ENCODE assay signal across 1 cellular context in the genomic region with DNA sequence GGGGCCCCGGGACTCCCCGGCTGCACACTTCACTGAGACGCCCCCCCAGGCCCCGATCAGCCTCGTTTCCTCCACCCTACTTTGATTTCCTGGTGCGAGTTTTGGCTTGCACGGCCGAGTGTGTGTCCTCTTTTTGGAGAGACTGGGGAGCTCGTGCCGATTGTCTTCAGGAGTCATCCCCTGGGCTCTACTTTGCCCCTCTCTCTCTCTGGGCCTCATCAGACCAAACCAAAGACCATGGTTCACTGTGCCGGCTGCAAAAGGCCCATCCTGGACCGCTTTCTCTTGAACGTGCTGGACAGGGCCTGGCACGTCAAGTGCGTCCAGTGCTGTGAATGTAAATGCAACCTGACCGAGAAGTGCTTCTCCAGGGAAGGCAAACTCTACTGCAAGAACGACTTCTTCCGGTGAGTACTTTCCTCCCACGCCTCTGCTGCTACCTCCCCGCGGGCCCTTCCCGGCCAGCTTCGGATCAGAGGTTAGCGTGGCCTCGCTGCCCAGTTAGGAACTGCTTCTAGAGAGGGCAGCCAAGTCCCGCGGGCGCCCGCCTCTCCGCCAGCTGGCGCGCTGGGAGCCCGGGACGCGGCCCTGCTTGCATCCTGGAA.
TF ChIP-seq lines count a peak whose summit lies in the region.

No MANE protein-coding gene starts in this region.

TF ChIP-seq in WTC11, 78 proteins besides CTCF, POLR2A, EP300 and RAD21 (continued from another document):
- TF ChIP-seq, protein P1, sequence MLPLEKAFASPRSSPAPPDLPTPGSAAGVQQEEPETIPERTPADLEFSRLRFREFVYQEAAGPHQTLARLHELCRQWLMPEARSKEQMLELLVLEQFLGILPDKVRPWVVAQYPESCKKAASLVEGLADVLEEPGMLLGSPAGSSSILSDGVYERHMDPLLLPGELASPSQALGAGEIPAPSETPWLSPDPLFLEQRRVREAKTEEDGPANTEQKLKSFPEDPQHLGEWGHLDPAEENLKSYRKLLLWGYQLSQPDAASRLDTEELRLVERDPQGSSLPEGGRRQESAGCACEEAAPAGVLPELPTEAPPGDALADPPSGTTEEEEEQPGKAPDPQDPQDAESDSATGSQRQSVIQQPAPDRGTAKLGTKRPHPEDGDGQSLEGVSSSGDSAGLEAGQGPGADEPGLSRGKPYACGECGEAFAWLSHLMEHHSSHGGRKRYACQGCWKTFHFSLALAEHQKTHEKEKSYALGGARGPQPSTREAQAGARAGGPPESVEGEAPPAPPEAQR (CRISPR knock-in tag; IDR thresholded peaks at IDR 0.05) = no peak
- no peak for TF ChIP-seq ZNF396 (CRISPR knock-in tag; IDR thresholded peaks at IDR 0.05; ENCODE audit: borderline replicate concordance)
